In the genomic region with DNA sequence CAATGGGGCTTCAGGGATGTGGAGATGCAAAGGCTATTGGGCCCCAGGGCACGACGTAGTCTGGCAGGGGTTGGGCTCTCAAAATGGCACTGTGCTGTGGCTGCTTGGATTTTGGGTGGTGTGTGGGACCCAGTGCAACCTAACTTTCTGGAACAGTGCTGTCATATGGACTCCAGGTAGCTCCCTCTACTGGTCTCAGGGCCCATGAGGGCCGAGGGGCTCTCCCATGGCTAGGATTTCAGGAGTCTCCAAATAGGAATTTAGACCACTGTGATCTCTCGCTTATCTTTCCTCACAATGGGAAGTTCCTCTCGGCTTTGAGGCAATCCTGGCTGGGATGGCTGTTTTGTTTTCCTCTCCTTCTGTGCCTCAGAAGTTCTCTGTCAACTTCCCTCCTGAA, we compare ENCODE assay signal across 1 cellular context.
TF ChIP-seq lines count a peak whose summit lies in the region.

No MANE protein-coding gene starts in this region.

TF ChIP-seq in H1, 55 proteins besides CTCF, POLR2A, EP300 and RAD21 (continued from another document):
- TF ChIP-seq CBX5 (IDR thresholded peaks at IDR 0.05; ENCODE audit: low read depth, low read length) (no peak), JUN (IDR thresholded peaks at IDR 0.05; ENCODE audit: low read depth, low read length) (no peak), SUZ12 (IDR thresholded peaks at IDR 0.05; ENCODE audit: low read length) (no peak), BCL11A (IDR thresholded peaks at IDR 0.05; ENCODE audit: low read depth in 2 of 2, low read length in 2 of 2) (no peak), KDM4A (IDR thresholded peaks at IDR 0.05; ENCODE audit: low read depth, low read length, severe bottlenecking) (no peak), TAF7 (optimal IDR thresholded peaks at IDR 0.05; ENCODE audit: borderline replicate concordance, low read depth, low read length) (no peak), TBP (IDR thresholded peaks at IDR 0.05; ENCODE audit: low read depth, low read length) (no peak), PHF8 (conservative IDR thresholded peaks at IDR 0.05; ENCODE audit: low read depth, low read length) (no peak), KDM5A (IDR thresholded peaks at IDR 0.05; ENCODE audit: low read length) (no peak), GTF2F1 (IDR thresholded peaks at IDR 0.05; ENCODE audit: borderline replicate concordance, low read depth, low read length) (no peak), BRCA1 (IDR thresholded peaks at IDR 0.05; ENCODE audit: low read depth, low read length) (no peak)
- TF ChIP-seq, protein P1, sequence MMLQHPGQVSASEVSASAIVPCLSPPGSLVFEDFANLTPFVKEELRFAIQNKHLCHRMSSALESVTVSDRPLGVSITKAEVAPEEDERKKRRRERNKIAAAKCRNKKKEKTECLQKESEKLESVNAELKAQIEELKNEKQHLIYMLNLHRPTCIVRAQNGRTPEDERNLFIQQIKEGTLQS (IDR thresholded peaks at IDR 0.05; ENCODE audit: insufficient read depth, low read depth, low read length) = no peak
